Comparison of ENCODE assay signal across 17 cellular contexts in the genomic region with DNA sequence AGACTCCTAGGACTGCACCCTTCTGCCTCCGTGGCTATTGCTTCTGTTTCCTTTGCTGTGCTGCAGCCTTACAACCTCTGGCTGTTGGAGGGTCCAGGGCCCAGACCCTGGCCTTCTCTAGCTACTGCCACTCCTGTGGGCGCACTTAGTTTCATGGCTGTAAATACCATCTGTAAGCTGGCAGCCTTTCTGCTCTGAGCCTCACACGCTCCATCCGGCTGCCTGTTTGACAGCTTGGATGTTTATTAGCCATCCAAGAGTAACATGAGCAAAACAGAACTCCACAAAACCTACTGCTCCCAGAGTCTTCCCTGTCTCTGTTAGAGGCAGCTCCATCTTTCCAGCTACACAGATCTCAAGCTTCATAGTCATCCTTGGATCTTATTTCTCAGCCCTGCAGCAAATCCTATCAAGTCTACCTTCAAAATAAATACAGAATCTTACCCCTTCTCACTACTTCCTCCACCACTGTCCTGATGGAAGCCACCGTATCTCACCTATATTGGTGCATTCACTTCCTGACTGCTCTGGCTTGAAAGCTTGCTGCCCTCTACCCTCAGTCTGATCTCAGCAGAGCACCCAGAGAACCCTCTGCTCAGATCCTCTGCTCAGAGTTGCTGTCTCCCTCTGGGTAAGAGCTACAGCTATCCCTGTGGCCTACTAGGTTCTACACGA. TPM values are rescaled to one million over a fixed set of nuclear protein-coding genes. Genes with fewer than 3 reads are reported as not detected.
DNase-seq lines count a peak whose midpoint lies in the region; ATAC-seq, FAIRE-seq and TF ChIP-seq lines count a peak whose summit lies in the region.
"Had no signal": no experiment of that assay in that cellular context is flagged by ENCODE, and none has a peak within 500 bp of the region (broad histone marks: within the 10 kb centered on the region; RNA-seq: fewer than 3 reads in every experiment).

No MANE protein-coding gene starts in this region.

- DNase-seq in HepG2 (ENCODE audit: low spot score): no peak
- no peak for DNase-seq in right lobe of liver
- no peak for DNase-seq in right cardiac atrium
- DNase-seq in thyroid gland: no peak
- no peak for DNase-seq in AG08396 (ENCODE audit: low spot score)
- no peak for DNase-seq in NCI-H774 (lab: John Stamatoyannopoulos, UW)
- DNase-seq: BE2C, cortex of kidney, DMS153, foreskin melanocyte, GOT3, NCI-H526 treated with DMSO at 0.1 percent for 48 hours, posterior cingulate gyrus, spleen had no signal

- peak overlapping the region; percentile 35; the same call in 1 of the 2 replicates for H3K9ac ChIP-seq in HepG2 (ENCODE audit: insufficient read depth, low read depth, low read length)
- peak overlapping the region; percentile 16; the same call in 1 of the 2 replicates for H3K9ac ChIP-seq in OCI-LY1 (ENCODE audit: low read length)

- in situ Hi-C loops in HepG2 (cut with HindIII; ENCODE audit: extremely low pct_ligation_motif_present, low pct_unique_long_range_greater_than_20kb): no loop called here

- CTCF ChIA-PET in HepG2 (lab: Yijun Ruan, JAX; ENCODE audit: low intra/inter-chr PET ratio, low total read pairs): no interaction called here

- no peak for TF ChIP-seq EP300 in HepG2 (IDR thresholded peaks at IDR 0.05; ENCODE audit: low read depth in 2 of 2, low read length in 2 of 2)
- TF ChIP-seq EP300 in HepG2 (CRISPR knock-in tag; IDR thresholded peaks at IDR 0.05; ENCODE audit: borderline replicate concordance): no peak

- 87% methylated on average over 6 of the region's 6 CpGs for WGBS in HepG2 (ENCODE audit: low lambda C conversion rate)
- 87% methylated on average over 6 of the region's 6 CpGs for WGBS in right lobe of liver (ENCODE audit: insufficient coverage, low coverage, low lambda C conversion rate, missing lambda C conversion rate)
- WGBS in right cardiac atrium: 63% methylated on average over 6 of the region's 6 CpGs
- 77 to 84% methylated on average over 6 of the region's 6 CpGs for WGBS in thyroid gland, 2 donors

- TF ChIP-seq CTCF in HepG2 (CRISPR knock-in tag; IDR thresholded peaks at IDR 0.05) (no peak), right lobe of liver (IDR thresholded peaks at IDR 0.05) (no peak), OCI-LY1 (IDR thresholded peaks at IDR 0.05; ENCODE audit: low read length) (peak; percentile 10; the same call in 1 of the 2 replicates), thyroid gland (IDR thresholded peaks at IDR 0.05) (no peak)

- intact Hi-C loops in HepG2 (cut with micrococcal nuclease; ENCODE audit: unreplicated experiment): no loop called here
- intact Hi-C loops in right lobe of liver (cut with DNase I): no loop called here
- intact Hi-C loops in right cardiac atrium (cut with DNase I): no loop called here
- intact Hi-C loops in thyroid gland (cut with DNase I): no loop called here

- H4K20me1 ChIP-seq in HepG2 (ENCODE audit: insufficient read depth, low read length) (peaks cover 4% of the 10 kb centered on the region; the same call in 1 of the 2 replicates), OCI-LY1 (ENCODE audit: insufficient read depth, low read length) (no peaks in the 10 kb centered on the region)

- peaks cover 15 to 59% of the 10 kb centered on the region in 2 experiments for H3K36me3 ChIP-seq in HepG2 (replicated peaks in 1 of 2; ENCODE audit: control insufficient read depth in 1 of 2, insufficient read depth in 2 of 2, low read length in 2 of 2)
- H3K36me3 ChIP-seq in right lobe of liver: peaks cover 0 to 26% (median 8%) of the 10 kb centered on the region in 4 donors
- peaks cover 84% of the 10 kb centered on the region for H3K36me3 ChIP-seq in OCI-LY1 (ENCODE audit: insufficient read depth, low read length)
- H3K36me3 ChIP-seq in thyroid gland: no peaks in the 10 kb centered on the region

- BruUV-seq in HepG2 (replicated peaks; lab: Mats Ljungman, UMichigan): no TSS peak

- no peak; the same call in 2 of the 3 replicates for ATAC-seq in HepG2
- ATAC-seq in right lobe of liver: no peak
- no peak for ATAC-seq in right cardiac atrium
- no peak for ATAC-seq in GM19351 (IDR thresholded peaks at IDR 0.05; ENCODE audit: unreplicated experiment)
- ATAC-seq: left lobe of liver had no signal

- POLR2A ChIA-PET in HepG2 (lab: Yijun Ruan, JAX): interaction anchor here (0.6 to 1.6 kb wide), 4 partner anchors 19 to 55 kb away, joined by 3 to 6 read pairs (median 4); a partner anchor contains a TSS

- TF ChIP-seq POLR2A in HepG2 (IDR thresholded peaks at IDR 0.05; ENCODE audit: insufficient read depth in 1 of 2, low read depth in 2 of 2, low read length in 2 of 2): no peak
- no peak for TF ChIP-seq POLR2A in right lobe of liver (IDR thresholded peaks at IDR 0.05)
- no peak for TF ChIP-seq POLR2A in thyroid gland (IDR thresholded peaks at IDR 0.05)

- H2AFZ ChIP-seq in HepG2 (ENCODE audit: low read length) (no peak overlapping the region), OCI-LY1 (ENCODE audit: low read length) (no peak overlapping the region)

- H3K9me3 ChIP-seq in HepG2 (ENCODE audit: low read length) (no peaks in the 10 kb centered on the region), right lobe of liver (no peaks in the 10 kb centered on the region), OCI-LY1 (ENCODE audit: low read length) (no peaks in the 10 kb centered on the region), right cardiac atrium (ENCODE audit: control insufficient read depth, low read length) (no peaks in the 10 kb centered on the region), thyroid gland (no peaks in the 10 kb centered on the region)
- H3K9me3 ChIP-seq: BE2C, spleen had no signal

- H3K4me3 ChIP-seq in HepG2 (replicated peaks in 1 of 3; ENCODE audit: insufficient read depth in 1 of 3, low read depth in 2 of 3, low read length in 3 of 3) (no peak overlapping the region), right lobe of liver (no peak overlapping the region), OCI-LY1 (ENCODE audit: low read depth, low read length, poor library complexity, severe bottlenecking) (peak overlapping the region; percentile 0), right cardiac atrium (ENCODE audit: low read length) (no peak overlapping the region), thyroid gland (replicated peaks in 1 of 3) (no peak overlapping the region)
- H3K4me3 ChIP-seq: spleen had no signal

- H3K4me1 ChIP-seq in HepG2 (ENCODE audit: insufficient read depth, low read length) (peaks cover 90% of the 10 kb centered on the region), right lobe of liver (peaks cover 0 to 38% (median 13%) of the 10 kb centered on the region in 4 donors), OCI-LY1 (ENCODE audit: insufficient read depth, low read length, severe bottlenecking) (peaks cover 82% of the 10 kb centered on the region), right cardiac atrium (ENCODE audit: control insufficient read depth, insufficient read depth, low read length) (peaks cover 1% of the 10 kb centered on the region), thyroid gland (peaks cover 62 to 81% of the 10 kb centered on the region in 2 donors)
- H3K4me1 ChIP-seq: BE2C had no signal

- H3K79me2 ChIP-seq in HepG2 (ENCODE audit: insufficient read depth, low read length): peaks cover 61% of the 10 kb centered on the region
- peaks cover 14% of the 10 kb centered on the region for H3K79me2 ChIP-seq in OCI-LY1 (ENCODE audit: insufficient read depth, low read length)

- H3K27me3 ChIP-seq in HepG2 (ENCODE audit: control insufficient read depth in 1 of 2, insufficient read depth in 2 of 2, low read length in 2 of 2) (no peaks in the 10 kb centered on the region), right lobe of liver (no peaks in the 10 kb centered on the region), OCI-LY1 (ENCODE audit: insufficient read depth, low read length) (no peaks in the 10 kb centered on the region), right cardiac atrium (ENCODE audit: control insufficient read depth, insufficient read depth) (no peaks in the 10 kb centered on the region), thyroid gland (no peaks in the 10 kb centered on the region)
- H3K27me3 ChIP-seq: BE2C, spleen had no signal

- H3K9me2 ChIP-seq in OCI-LY1 (ENCODE audit: low read depth, low read length): no peaks in the 10 kb centered on the region

- no peak for FAIRE-seq in HepG2 (lab: Jason Lieb, UNC)

- TF ChIP-seq RAD21 in HepG2 (CRISPR knock-in tag; IDR thresholded peaks at IDR 0.05): no peak

- no peaks in the 10 kb centered on the region for H3F3A ChIP-seq in OCI-LY1 (ENCODE audit: insufficient read depth, low read length)

- H3K4me2 ChIP-seq in HepG2 (ENCODE audit: low read depth, low read length) (no peak overlapping the region), OCI-LY1 (ENCODE audit: low read length) (peak overlapping the region; percentile 50; the same call in 1 of the 2 replicates)

- H3K27ac ChIP-seq in HepG2 (ENCODE audit: extremely low read length, insufficient read depth, low read length) (peak overlapping the region; percentile 53), right lobe of liver (no peak overlapping the region), OCI-LY1 (ENCODE audit: low read depth, low read length, poor library complexity, severe bottlenecking) (peak overlapping the region; percentile 87), right cardiac atrium (ENCODE audit: low read length) (peak overlapping the region; percentile 57), thyroid gland (peak overlapping the region; percentile 12 to 80 (median 35))

RNA-seq across cellular contexts. Expression of a gene that starts 19.1 kb away (rescaled TPM):
- total RNA-seq in HepG2 (2016; rRNA removed; fragmentation: Illumina TruSeq; extraction: Trizol): 48.6 and 50.3 TPM in 2 replicates
- 154 and 160 TPM in 2 replicates for total RNA-seq in HepG2 (2016; cell fraction: cytosol; rRNA removed; fragmentation: Illumina TruSeq; extraction: Trizol; ENCODE audit: low read depth)
- 44.1 and 53.1 TPM in 2 replicates for total RNA-seq in HepG2 (2016; cell fraction: insoluble cytoplasmic fraction; rRNA removed; fragmentation: Illumina TruSeq; extraction: Trizol)
- total RNA-seq in HepG2 (2016; cell fraction: membrane; rRNA removed; fragmentation: Illumina TruSeq; extraction: Trizol): 183 TPM in 2 replicates
- total RNA-seq in HepG2 (2016; cell fraction: nucleus; rRNA removed; fragmentation: Illumina TruSeq; extraction: Trizol): 22.6 and 24.9 TPM in 2 replicates
- 15.2 and 15.4 TPM in 2 replicates for polyA plus RNA-seq in HepG2 (2011; rRNA removed)
- 15.2 and 20.3 TPM in 2 replicates for polyA plus RNA-seq in HepG2 (2011; cell fraction: cytosol; rRNA removed)
- polyA plus RNA-seq in HepG2 (2011; cell fraction: nucleus; rRNA removed): 5.8 and 8.1 TPM in 2 replicates
- 20.1 and 21.0 TPM in 2 replicates for polyA plus RNA-seq in HepG2 (2012)
- polyA plus RNA-seq in HepG2 (2016; cell fraction: cytosol; fragmentation: Illumina TruSeq; extraction: Trizol; ENCODE audit: low read depth): 153 and 173 TPM in 2 replicates
- 42.4 and 45.4 TPM in 2 replicates for polyA plus RNA-seq in HepG2 (2016; cell fraction: insoluble cytoplasmic fraction; fragmentation: Illumina TruSeq; extraction: Trizol; ENCODE audit: low read depth)
- 145 and 151 TPM in 2 replicates for polyA plus RNA-seq in HepG2 (2016; cell fraction: membrane; fragmentation: Illumina TruSeq; extraction: Trizol; ENCODE audit: low read depth)
- polyA plus RNA-seq in HepG2 (2016; cell fraction: nucleus; fragmentation: Illumina TruSeq; extraction: Trizol; ENCODE audit: insufficient read depth, low read depth): 34.7 and 35.9 TPM in 2 replicates
- polyA minus RNA-seq in HepG2 (2011; rRNA and poly(A)+ RNA removed; ENCODE audit: low replicate concordance): 5.3 and 8.8 TPM in 2 replicates
- polyA minus RNA-seq in HepG2 (2011; cell fraction: cytosol; rRNA and poly(A)+ RNA removed): 11.6 and 12.6 TPM in 2 replicates
- 10.7 and 13.2 TPM in 2 replicates for polyA minus RNA-seq in HepG2 (2011; cell fraction: nucleus; rRNA and poly(A)+ RNA removed)
- 10 to 100 TPM in 3 of 6 experiments, 1 to 10 TPM in 3; 3.5 to 26.5 (median 8.2) TPM for total RNA-seq in right lobe of liver
- total RNA-seq in right cardiac atrium: 10 to 100 TPM in 1 of 4 donors, 1 to 10 TPM in 3; 7.0 to 11.4 (median 8.0) TPM
- 12.9 TPM for polyA plus RNA-seq in right cardiac atrium
- total RNA-seq in thyroid gland: 10 to 100 TPM; 10.6 to 16.6 (median 14.7) TPM

RNA-seq across cellular contexts. Expression of a gene that starts 30.3 kb away (rescaled TPM):
- total RNA-seq in HepG2 (2016; rRNA removed; fragmentation: Illumina TruSeq; extraction: Trizol) (5.7 and 8.2 TPM in 2 replicates), right lobe of liver (1 to 10 TPM; 1.6 to 5.8 (median 3.0) TPM), right cardiac atrium (10 to 100 TPM; 18.4 to 23.3 (median 21.1) TPM), thyroid gland (10 to 100 TPM in 1 of 4 donors, 1 to 10 TPM in 3; 3.0 to 11.3 (median 8.5) TPM)
- total RNA-seq in HepG2 (2016; cell fraction: cytosol; rRNA removed; fragmentation: Illumina TruSeq; extraction: Trizol; ENCODE audit: low read depth): 2.8 TPM in 2 replicates
- 3.7 and 9.3 TPM in 2 replicates for total RNA-seq in HepG2 (2016; cell fraction: insoluble cytoplasmic fraction; rRNA removed; fragmentation: Illumina TruSeq; extraction: Trizol)
- 8.8 and 9.5 TPM in 2 replicates for total RNA-seq in HepG2 (2016; cell fraction: membrane; rRNA removed; fragmentation: Illumina TruSeq; extraction: Trizol)
- total RNA-seq in HepG2 (2016; cell fraction: nucleus; rRNA removed; fragmentation: Illumina TruSeq; extraction: Trizol): 13.9 and 14.4 TPM in 2 replicates
- polyA plus RNA-seq in HepG2 (2011; rRNA removed) (1.5 and 2.1 TPM in 2 replicates), right cardiac atrium (14.5 TPM)
- polyA plus RNA-seq in HepG2 (2011; cell fraction: cytosol; rRNA removed): 1.2 and 1.7 TPM in 2 replicates
- polyA plus RNA-seq in HepG2 (2011; cell fraction: nucleus; rRNA removed): 11.5 and 13.6 TPM in 2 replicates
- 4.9 and 7.2 TPM in 2 replicates for polyA plus RNA-seq in HepG2 (2012)
- polyA plus RNA-seq in HepG2 (2016; cell fraction: cytosol; fragmentation: Illumina TruSeq; extraction: Trizol; ENCODE audit: low read depth): 2.6 and 2.7 TPM in 2 replicates
- polyA plus RNA-seq in HepG2 (2016; cell fraction: insoluble cytoplasmic fraction; fragmentation: Illumina TruSeq; extraction: Trizol; ENCODE audit: low read depth): 5.4 and 7.8 TPM in 2 replicates
- 6.4 and 6.7 TPM in 2 replicates for polyA plus RNA-seq in HepG2 (2016; cell fraction: membrane; fragmentation: Illumina TruSeq; extraction: Trizol; ENCODE audit: low read depth)
- 24.0 and 25.7 TPM in 2 replicates for polyA plus RNA-seq in HepG2 (2016; cell fraction: nucleus; fragmentation: Illumina TruSeq; extraction: Trizol; ENCODE audit: insufficient read depth, low read depth)
- polyA minus RNA-seq in HepG2 (2011; rRNA and poly(A)+ RNA removed; ENCODE audit: low replicate concordance): 8.5 and 12.3 TPM in 2 replicates
- 5.4 and 5.5 TPM in 2 replicates for polyA minus RNA-seq in HepG2 (2011; cell fraction: cytosol; rRNA and poly(A)+ RNA removed)
- polyA minus RNA-seq in HepG2 (2011; cell fraction: nucleus; rRNA and poly(A)+ RNA removed): 9.0 and 9.2 TPM in 2 replicates

Comparison
In these comparisons a context has a peak if more than half of its experiments do, and no peak if none do; other contexts are left out.
1. H3K27ac ChIP-seq: peak in HepG2 (single experiment), OCI-LY1 (single experiment), right cardiac atrium (single experiment) and thyroid gland (3 of 3); none in right lobe of liver (0 of 3).